Comparison of ENCODE assay signal across 10 cellular contexts in the genomic region with DNA sequence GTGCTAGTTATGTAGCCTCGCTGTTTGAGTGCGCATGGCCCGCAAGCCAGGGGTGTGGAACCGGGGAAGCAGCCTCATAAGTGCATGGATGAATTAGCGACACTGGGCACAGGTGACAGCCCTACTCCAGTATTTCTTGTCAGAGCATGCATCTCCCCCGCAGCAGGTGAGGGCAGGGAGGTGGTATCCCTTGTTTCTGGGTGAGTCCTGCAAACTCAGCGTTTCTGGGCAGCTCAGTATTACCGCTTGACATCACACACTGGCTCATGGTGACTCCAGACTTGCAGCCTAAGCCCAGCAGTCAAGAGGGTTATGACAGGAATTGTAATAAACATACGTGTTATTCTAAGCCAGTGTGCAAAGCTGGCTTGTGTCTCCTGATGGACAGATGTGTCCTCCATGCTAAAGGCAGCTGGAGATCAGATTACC. TPM values are rescaled to one million over a fixed set of nuclear protein-coding genes. Genes with fewer than 3 reads are reported as not detected.
DNase-seq lines count a peak whose midpoint lies in the region; ATAC-seq and TF ChIP-seq lines count a peak whose summit lies in the region.
"Had no signal": no experiment of that assay in that cellular context is flagged by ENCODE, and none has a peak within 500 bp of the region (broad histone marks: within the 10 kb centered on the region; RNA-seq: fewer than 3 reads in every experiment).

No MANE protein-coding gene starts in this region.

- H3K9me3 ChIP-seq in Panc1 (ENCODE audit: control insufficient read depth, insufficient read depth, low read depth, low read length): no peaks in the 10 kb centered on the region
- H3K9me3 ChIP-seq in right cardiac atrium (ENCODE audit: control insufficient read depth, low read length): no peaks in the 10 kb centered on the region
- no peaks in the 10 kb centered on the region for H3K9me3 ChIP-seq in subcutaneous abdominal adipose tissue (ENCODE audit: control insufficient read depth in 5 of 5, low read length in 5 of 5)

- intact Hi-C loops in Panc1 (cut with micrococcal nuclease; ENCODE audit: unreplicated experiment) (loop anchor here (10.0 kb wide), 1 partner anchor 203 kb away; a partner anchor contains a TSS), right cardiac atrium (cut with DNase I) (loop anchor here in 2 of 4 donors (5.0 to 10.0 kb wide), 3 partner anchors 87 to 224 kb away; no protein-coding TSS in a partner anchor)

- H3K27me3 ChIP-seq in Panc1 (ENCODE audit: control insufficient read depth, insufficient read depth, low read length) (no peaks in the 10 kb centered on the region), right cardiac atrium (ENCODE audit: control insufficient read depth, insufficient read depth) (no peaks in the 10 kb centered on the region), subcutaneous abdominal adipose tissue (ENCODE audit: control insufficient read depth in 5 of 5, insufficient read depth in 4 of 5, low read length in 5 of 5) (no peaks in the 10 kb centered on the region)

- H3K4me3 Mint-ChIP-seq in stimulated activated memory B cell treated with anti-CD40 and anti-IgM and Interleukin-4, amounts not matched to agents 10 μg/mL and 1 μg/mL and 100 μg/mL, for 72 hours: no peak overlapping the region

- WGBS in right cardiac atrium: 67% methylated on average over 9 of the region's 9 CpGs

- in situ Hi-C loops in Panc1 (cut with HindIII; ENCODE audit: low pct_unique_long_range_greater_than_20kb, low sequenced_read_pairs): no loop called here

- H3K36me3 ChIP-seq in Panc1 (ENCODE audit: control insufficient read depth, insufficient read depth, low read length): no peaks in the 10 kb centered on the region
- peaks cover 0 to 3% (median 0%) of the 10 kb centered on the region in 5 donors for H3K36me3 ChIP-seq in subcutaneous abdominal adipose tissue (ENCODE audit: control insufficient read depth in 5 of 5, insufficient read depth in 5 of 5, low read length in 5 of 5)

- H3K27ac ChIP-seq in Panc1 (ENCODE audit: low read length): peak overlapping the region; percentile 92
- H3K27ac ChIP-seq in right cardiac atrium (ENCODE audit: low read length): no peak overlapping the region
- H3K27ac ChIP-seq in subcutaneous abdominal adipose tissue (ENCODE audit: low read depth, low read length): peak overlapping the region; percentile 76

- H3K27ac Mint-ChIP-seq in stimulated activated memory B cell treated with anti-CD40 and anti-IgM and Interleukin-4, amounts not matched to agents 10 μg/mL and 1 μg/mL and 100 μg/mL, for 72 hours: no peak overlapping the region
- H3K27ac Mint-ChIP-seq: activated T-cell treated with anti-CD3 and anti-CD28 coated beads, Interleukin-2, amount 50 U/mL, for 72 hours had no signal

- no peaks in the 10 kb centered on the region for H3K36me3 Mint-ChIP-seq in stimulated activated memory B cell treated with anti-CD40 and anti-IgM and Interleukin-4, amounts not matched to agents 10 μg/mL and 1 μg/mL and 100 μg/mL, for 72 hours

- peak overlapping the region; percentile 69 to 91 for H3K4me3 ChIP-seq in Panc1 (ENCODE audit: low read depth in 2 of 2, low read length in 2 of 2)
- peak overlapping the region; percentile 93 for H3K4me3 ChIP-seq in right cardiac atrium (ENCODE audit: low read length)
- peak overlapping the region; percentile 74 to 94 (median 81) for H3K4me3 ChIP-seq in subcutaneous abdominal adipose tissue (ENCODE audit: low read depth in 1 of 5, low read length in 5 of 5)

- H3K4me1 ChIP-seq in Panc1 (ENCODE audit: control insufficient read depth, insufficient read depth, low read length) (peaks cover 62% of the 10 kb centered on the region), right cardiac atrium (ENCODE audit: control insufficient read depth, insufficient read depth, low read length) (peaks cover 11% of the 10 kb centered on the region), subcutaneous abdominal adipose tissue (ENCODE audit: control insufficient read depth in 5 of 5, insufficient read depth in 5 of 5, low read length in 5 of 5) (peaks cover 9 to 77% (median 68%) of the 10 kb centered on the region in 5 donors)

- POLR2A ChIA-PET in Panc1 (lab: Charles Lee): interaction anchor here (0.6 kb wide), 1 partner anchor 351 kb away, joined by 3 read pairs; no protein-coding TSS in a partner anchor

- peaks cover 37% of the 10 kb centered on the region for H3K4me1 Mint-ChIP-seq in stimulated activated memory B cell treated with anti-CD40 and anti-IgM and Interleukin-4, amounts not matched to agents 10 μg/mL and 1 μg/mL and 100 μg/mL, for 72 hours

- no TSS peak for BruUV-seq in Panc1 (replicated peaks; lab: Mats Ljungman, UMichigan)

- CTCF ChIA-PET in Panc1 (lab: Charles Lee): no interaction called here

- H3K9me3 Mint-ChIP-seq in stimulated activated memory B cell treated with anti-CD40 and anti-IgM and Interleukin-4, amounts not matched to agents 10 μg/mL and 1 μg/mL and 100 μg/mL, for 72 hours: no peaks in the 10 kb centered on the region
- H3K9me3 Mint-ChIP-seq: activated T-cell treated with anti-CD3 and anti-CD28 coated beads, Interleukin-2, amount 50 U/mL, for 72 hours had no signal

- H3K9ac ChIP-seq in subcutaneous abdominal adipose tissue (ENCODE audit: low read length in 5 of 5): peak overlapping the region in 1 of 5 donors; percentile 77

- no peak for TF ChIP-seq CTCF in Panc1 (IDR thresholded peaks at IDR 0.05)

- DNase-seq in NCI-H2171 treated with DMSO at 0.1 percent for 48 hours (lab: John Stamatoyannopoulos, UW): peak; percentile 34
- no peak for DNase-seq in NCI-H2171 (lab: John Stamatoyannopoulos, UW)
- no peak for DNase-seq in Panc1 (ENCODE audit: low read depth, low spot score)
- DNase-seq in right cardiac atrium: no peak
- DNase-seq: activated T-cell treated with anti-CD3 and anti-CD28 coated beads, Interleukin-2, amount 50 U/mL, for 72 hours; NCI-H2227 treated with DMSO at 0.1 percent for 48 hours had no signal

- ATAC-seq in Panc1 (no peak), right cardiac atrium (no peak), GM21786 (IDR thresholded peaks at IDR 0.05; ENCODE audit: unreplicated experiment) (no peak), GM19035 (IDR thresholded peaks at IDR 0.05; ENCODE audit: unreplicated experiment) (no peak)
- ATAC-seq in stimulated activated memory B cell treated with anti-CD40 and anti-IgM and Interleukin-4, amounts not matched to agents 10 μg/mL and 1 μg/mL and 100 μg/mL, for 72 hours: no peak
- ATAC-seq: activated T-cell treated with anti-CD3 and anti-CD28 coated beads, Interleukin-2, amount 50 U/mL, for 72 hours had no signal

- H3K27me3 Mint-ChIP-seq in stimulated activated memory B cell treated with anti-CD40 and anti-IgM and Interleukin-4, amounts not matched to agents 10 μg/mL and 1 μg/mL and 100 μg/mL, for 72 hours: peaks cover 59% of the 10 kb centered on the region

RNA-seq across cellular contexts. Expression of a gene that starts 2.5 kb away (rescaled TPM):
- 66.4 TPM for total RNA-seq in Panc1 (2021; ENCODE audit: unreplicated experiment)
- 43.4 TPM for polyA plus RNA-seq in Panc1 (2012; ENCODE audit: insufficient read length)
- total RNA-seq in right cardiac atrium: 1 to 10 TPM; 3.5 to 5.6 (median 4.5) TPM
- 3.2 TPM for polyA plus RNA-seq in right cardiac atrium

Comparison
In these comparisons a context has a peak if more than half of its experiments do, and no peak if none do; other contexts are left out.
1. RNA of a gene that starts 2.5 kb away (total RNA-seq): 66.4 TPM in Panc1 (single experiment); 3.5 to 5.6 TPM in right cardiac atrium; every median in the first group is over 10 times any median in the second.
2. Peak in every context shown above with its lines, with median percentiles within 50 percentile points of each other: H3K4me3 ChIP-seq.